ENCODE assay signal across 10 cellular contexts in the genomic region with DNA sequence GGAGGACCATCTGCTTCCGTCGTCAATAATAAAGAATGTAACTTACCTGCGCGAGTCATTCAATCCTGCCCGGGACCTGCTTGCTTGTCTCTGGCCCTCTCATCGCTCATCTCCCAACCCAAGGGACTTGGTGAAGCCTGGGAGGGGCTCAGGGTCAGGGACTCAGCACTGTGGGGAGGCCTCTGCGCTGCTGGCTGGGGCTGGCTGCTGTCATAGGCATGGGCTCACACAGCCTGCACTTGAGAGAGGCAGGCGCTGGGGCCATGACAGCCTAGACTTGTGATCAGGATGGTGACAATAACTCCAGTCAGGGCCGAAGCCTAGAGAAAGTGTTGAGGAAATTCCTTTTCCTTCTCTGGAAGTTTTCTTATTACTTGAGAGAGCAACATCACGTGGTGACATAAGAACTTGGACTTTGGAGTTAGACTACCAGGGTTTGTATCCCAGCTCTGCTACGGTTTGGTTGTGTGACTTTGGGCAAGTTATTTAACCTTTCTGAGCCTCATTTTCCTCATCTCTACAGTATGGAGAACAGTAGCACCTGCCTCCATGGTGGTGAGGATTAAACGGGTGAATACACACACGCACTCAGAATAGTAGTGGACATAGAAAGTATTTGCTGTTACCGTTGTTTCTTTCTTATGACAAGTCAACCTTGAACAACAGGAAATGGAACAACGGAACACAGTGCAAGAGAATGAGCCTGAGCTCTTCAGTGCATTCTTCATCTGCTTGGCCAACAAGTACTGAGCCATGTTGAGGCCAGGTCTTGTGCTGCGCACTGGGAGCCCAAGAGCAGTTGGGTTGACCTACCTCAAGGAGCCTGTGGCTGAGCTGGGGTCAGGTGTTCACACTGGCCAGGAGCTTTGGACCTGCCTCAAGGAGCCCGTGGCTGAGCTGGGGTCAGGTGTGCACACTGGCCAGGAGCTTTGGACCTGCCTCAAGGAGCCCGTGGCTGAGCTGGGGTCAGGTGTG.
DNase-seq lines count a peak whose midpoint lies in the region; ATAC-seq and TF ChIP-seq lines count a peak whose summit lies in the region.
"Had no signal": no experiment of that assay in that cellular context is flagged by ENCODE, and none has a peak within 500 bp of the region (broad histone marks: within the 10 kb centered on the region; RNA-seq: fewer than 3 reads in every experiment).

No MANE protein-coding gene starts in this region.

- peaks cover 24% of the 10 kb centered on the region for H3K36me3 Mint-ChIP-seq in effector memory CD8-positive, alpha-beta T cell (ENCODE audit: insufficient read depth)

- H3K27ac Mint-ChIP-seq in effector memory CD8-positive, alpha-beta T cell = no peak overlapping the region

- no peak overlapping the region for H3K4me3 Mint-ChIP-seq in effector memory CD8-positive, alpha-beta T cell

- H3K27me3 ChIP-seq in MM.1S (replicated peaks; ENCODE audit: insufficient read depth, low read length) = 0 out of 2 replicates have a peak, but pooled peaks cover 5% of the 10 kb centered on the region

- 0 out of 2 replicates have a peak, but pooled peaks cover 4% of the 10 kb centered on the region for H3K79me2 ChIP-seq in MM.1S (ENCODE audit: low read length)

- DNase-seq in mucosa of descending colon = no peak
- DNase-seq in MM.1S = no peak
- no peak for DNase-seq in G401 (ENCODE audit: low spot score)
- DNase-seq in effector memory CD8-positive, alpha-beta T cell = no peak
- no peak for DNase-seq in NCI-H146 (lab: John Stamatoyannopoulos, UW)
- DNase-seq: NCI-H1105 treated with DMSO at 0.1 percent for 48 hours, SHP77 treated with DMSO at 0.1 percent for 48 hours had no signal

- H3K9me3 Mint-ChIP-seq in effector memory CD8-positive, alpha-beta T cell = no peaks in the 10 kb centered on the region

- TF ChIP-seq CTCF in mucosa of descending colon (IDR thresholded peaks at IDR 0.05) = no peak
- TF ChIP-seq CTCF in MM.1S (IDR thresholded peaks at IDR 0.05; ENCODE audit: low read length) = no peak

- no peak overlapping the region for H3K27ac ChIP-seq in MM.1S (ENCODE audit: low read length)

- H3K4me1 ChIP-seq in mucosa of descending colon (ENCODE audit: low read depth) (peaks cover 12% of the 10 kb centered on the region), MM.1S (ENCODE audit: low read length) (peaks cover 4% of the 10 kb centered on the region)

- H3K4me3 ChIP-seq in mucosa of descending colon (no peak overlapping the region), MM.1S (ENCODE audit: low read length) (no peak overlapping the region)

- no peak overlapping the region for H3K4me2 ChIP-seq in MM.1S (ENCODE audit: low read depth, low read length)

- H3K9me3 ChIP-seq in mucosa of descending colon (no peaks in the 10 kb centered on the region), MM.1S (replicated peaks; ENCODE audit: insufficient read depth, low read length) (no peaks in the 10 kb centered on the region)

- no peaks in the 10 kb centered on the region for H3K36me3 ChIP-seq in mucosa of descending colon (ENCODE audit: low read depth)
- no peaks in the 10 kb centered on the region for H3K36me3 ChIP-seq in MM.1S (replicated peaks; ENCODE audit: insufficient read depth, low read length)

- peaks cover 15 to 19% of the 10 kb centered on the region in 2 donors for H3K4me1 Mint-ChIP-seq in effector memory CD8-positive, alpha-beta T cell (ENCODE audit: low read depth in 2 of 2)

- no peak overlapping the region for H2AFZ ChIP-seq in MM.1S (ENCODE audit: low read length)

- peak; percentile 82 for ATAC-seq in GM18868 (IDR thresholded peaks at IDR 0.05; ENCODE audit: unreplicated experiment)
- peak; percentile 63 for ATAC-seq in GM21717 (IDR thresholded peaks at IDR 0.05; ENCODE audit: unreplicated experiment)
- ATAC-seq in HG03469 (IDR thresholded peaks at IDR 0.05; ENCODE audit: unreplicated experiment) = peak; percentile 70
- peak; percentile 78 for ATAC-seq in mucosa of descending colon
- no peak for ATAC-seq in effector memory CD8-positive, alpha-beta T cell (replicated peaks)

- H3K9ac ChIP-seq in MM.1S (ENCODE audit: low read length) = no peak overlapping the region

- no peaks in the 10 kb centered on the region for H3K9me2 ChIP-seq in MM.1S (replicated peaks; ENCODE audit: insufficient read depth, low read length)

- H3F3A ChIP-seq in MM.1S (ENCODE audit: insufficient read depth, low read length) = no peaks in the 10 kb centered on the region

- in situ Hi-C loops in G401 (cut with HindIII; ENCODE audit: low sequenced_read_pairs) = loop anchor here (10.0 kb wide), 1 partner anchor 65 kb away; a partner anchor contains a TSS

- H3K27me3 Mint-ChIP-seq in effector memory CD8-positive, alpha-beta T cell = no peaks in the 10 kb centered on the region

- intact Hi-C loops in mucosa of descending colon (cut with DNase I, micrococcal nuclease) = loop anchor here (10.0 kb wide), 2 partner anchors 55 to 105 kb away; no protein-coding TSS in a partner anchor

- no peaks in the 10 kb centered on the region for H4K20me1 ChIP-seq in MM.1S (ENCODE audit: insufficient read depth, low read length)
